In genomic region chr10:74433595-74433956, GRCh38 we compare ENCODE assay signal across 22 cellular contexts.
"Had no signal": no experiment of that assay in that cellular context is flagged by ENCODE, and none has a peak within 500 bp of the region (broad histone marks: within the 10 kb centered on the region; RNA-seq: fewer than 3 reads in every experiment).

No MANE protein-coding gene starts in this region.

- H3K4me3 ChIP-seq: adrenal gland, esophagus squamous epithelium, heart right ventricle, left ventricle myocardium inferior, psoas muscle, skin epidermis, thoracic aorta, upper lobe of right lung had no signal

- H3K27ac Mint-ChIP-seq: activated B cell treated with CpG ODN at 0.5 μM for 24 hours; activated CD4-positive, alpha-beta T cell treated with anti-CD3 and anti-CD28 coated beads, Interleukin-2, amount 10 ng/mL, durations not matched to agents 24 days and 14 days; activated naive CD4-positive, alpha-beta T cell treated with anti-CD3 and anti-CD28 coated beads, Interleukin-2, amount 50 U/mL, for 24 hours; effector memory CD8-positive, alpha-beta T cell; stimulated activated memory B cell treated with anti-CD40 and anti-IgM and Interleukin-4, amounts not matched to agents 10 μg/mL and 1 μg/mL and 100 μg/mL, for 72 hours; T-helper 2 cell treated with Interferon-gamma antibody and Interleukin-4, amounts not matched to agents 5 μg/mL and 100 μg/mL, for 36 hours had no signal

- H3K9me3 ChIP-seq: adrenal gland, esophagus squamous epithelium, heart right ventricle, left ventricle myocardium inferior, psoas muscle, thoracic aorta, upper lobe of right lung had no signal

- H3K27me3 ChIP-seq: adrenal gland, esophagus squamous epithelium, heart right ventricle, upper lobe of right lung had no signal

- DNase-seq: activated B cell treated with CpG ODN at 0.5 μM for 24 hours; activated CD4-positive, alpha-beta T cell treated with anti-CD3 and anti-CD28 coated beads, Interleukin-2, amount 10 ng/mL, durations not matched to agents 24 days and 14 days; activated CD8-positive, alpha-beta memory T cell treated with anti-CD3 and anti-CD28 coated beads, Interleukin-2, amount 50 U/mL, for 4 hours; activated gamma-delta T cell; activated T-cell treated with anti-CD3 and anti-CD28 coated beads, Interleukin-2, amount 50 U/mL, for 48 hours; adrenal gland; effector memory CD8-positive, alpha-beta T cell; esophagus squamous epithelium; heart right ventricle; left ventricle myocardium inferior; psoas muscle; right cardiac atrium; stimulated activated CD4-positive, alpha-beta T cell treated with anti-CD3 and anti-CD28 coated beads, Interleukin-15, amount 100 ng/mL, for 24 hours; stimulated activated CD4-positive, alpha-beta T cell treated with anti-CD3 and anti-CD28 coated beads, Interleukin-4, amount 100 ng/mL, for 4 hours; upper lobe of right lung had no signal

- ATAC-seq: effector memory CD8-positive, alpha-beta T cell; heart right ventricle; psoas muscle; right cardiac atrium; stimulated activated memory B cell treated with anti-CD40 and anti-IgM and Interleukin-4, amounts not matched to agents 10 μg/mL and 1 μg/mL and 100 μg/mL, for 72 hours had no signal

- H3K36me3 ChIP-seq: adrenal gland, heart right ventricle, left ventricle myocardium inferior, thoracic aorta, upper lobe of right lung had no signal

- FAIRE-seq: TTC549 had no signal

- H3K4me3 Mint-ChIP-seq: activated B cell treated with CpG ODN at 0.5 μM for 24 hours; activated CD4-positive, alpha-beta T cell treated with anti-CD3 and anti-CD28 coated beads, Interleukin-2, amount 10 ng/mL, durations not matched to agents 24 days and 14 days; activated naive CD4-positive, alpha-beta T cell treated with anti-CD3 and anti-CD28 coated beads, Interleukin-2, amount 50 U/mL, for 24 hours; effector memory CD8-positive, alpha-beta T cell; neural crest cell; stimulated activated memory B cell treated with anti-CD40 and anti-IgM and Interleukin-4, amounts not matched to agents 10 μg/mL and 1 μg/mL and 100 μg/mL, for 72 hours; T-helper 2 cell treated with Interferon-gamma antibody and Interleukin-4, amounts not matched to agents 5 μg/mL and 100 μg/mL, for 36 hours had no signal

- H3K27ac ChIP-seq: adrenal gland, esophagus squamous epithelium, heart right ventricle, left ventricle myocardium inferior, psoas muscle, skin epidermis, thoracic aorta, upper lobe of right lung had no signal

- H3K4me1 Mint-ChIP-seq: activated B cell treated with CpG ODN at 0.5 μM for 24 hours; activated CD4-positive, alpha-beta T cell treated with anti-CD3 and anti-CD28 coated beads, Interleukin-2, amount 10 ng/mL, durations not matched to agents 24 days and 14 days; neural crest cell; stimulated activated memory B cell treated with anti-CD40 and anti-IgM and Interleukin-4, amounts not matched to agents 10 μg/mL and 1 μg/mL and 100 μg/mL, for 72 hours had no signal

- H3K9me3 Mint-ChIP-seq: activated B cell treated with CpG ODN at 0.5 μM for 24 hours; activated CD4-positive, alpha-beta T cell treated with anti-CD3 and anti-CD28 coated beads, Interleukin-2, amount 10 ng/mL, durations not matched to agents 24 days and 14 days; activated naive CD4-positive, alpha-beta T cell treated with anti-CD3 and anti-CD28 coated beads, Interleukin-2, amount 50 U/mL, for 24 hours; effector memory CD8-positive, alpha-beta T cell; neural crest cell; stimulated activated memory B cell treated with anti-CD40 and anti-IgM and Interleukin-4, amounts not matched to agents 10 μg/mL and 1 μg/mL and 100 μg/mL, for 72 hours; T-helper 2 cell treated with Interferon-gamma antibody and Interleukin-4, amounts not matched to agents 5 μg/mL and 100 μg/mL, for 36 hours had no signal

- H3K27me3 Mint-ChIP-seq: activated B cell treated with CpG ODN at 0.5 μM for 24 hours; activated CD4-positive, alpha-beta T cell treated with anti-CD3 and anti-CD28 coated beads, Interleukin-2, amount 10 ng/mL, durations not matched to agents 24 days and 14 days; activated naive CD4-positive, alpha-beta T cell treated with anti-CD3 and anti-CD28 coated beads, Interleukin-2, amount 50 U/mL, for 24 hours; effector memory CD8-positive, alpha-beta T cell; stimulated activated memory B cell treated with anti-CD40 and anti-IgM and Interleukin-4, amounts not matched to agents 10 μg/mL and 1 μg/mL and 100 μg/mL, for 72 hours had no signal
